In the genomic region with DNA sequence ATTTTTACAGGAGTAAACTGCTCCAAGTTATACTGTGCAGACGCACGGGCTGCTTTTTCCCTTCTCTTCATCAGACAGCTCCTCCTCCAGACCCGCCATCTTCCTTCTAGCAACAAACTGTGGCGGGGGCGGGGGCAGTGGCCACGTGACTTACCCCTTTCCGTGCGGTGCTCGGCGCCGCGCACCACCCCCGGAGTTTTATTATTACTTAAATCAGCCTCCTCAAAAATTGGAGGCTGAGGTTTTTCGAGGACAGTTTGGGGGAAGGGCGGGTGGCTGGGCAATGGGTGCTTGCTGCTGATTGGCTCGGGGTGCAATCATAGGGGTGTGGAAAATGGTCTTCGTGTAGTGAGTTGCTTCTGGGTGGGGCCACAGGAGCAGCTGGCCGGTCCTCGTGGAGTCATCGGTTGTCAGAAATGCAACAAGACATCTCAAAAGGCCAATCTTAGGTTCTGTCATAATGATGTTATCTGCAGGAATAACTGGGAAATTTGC, we compare ENCODE assay signal across 1 cellular context.
TF ChIP-seq lines count a peak whose summit lies in the region.

No MANE protein-coding gene starts in this region.

TF ChIP-seq in K562, 482 proteins besides CTCF, POLR2A, EP300 and RAD21 (continued from another document):
- TF ChIP-seq, protein P1, sequence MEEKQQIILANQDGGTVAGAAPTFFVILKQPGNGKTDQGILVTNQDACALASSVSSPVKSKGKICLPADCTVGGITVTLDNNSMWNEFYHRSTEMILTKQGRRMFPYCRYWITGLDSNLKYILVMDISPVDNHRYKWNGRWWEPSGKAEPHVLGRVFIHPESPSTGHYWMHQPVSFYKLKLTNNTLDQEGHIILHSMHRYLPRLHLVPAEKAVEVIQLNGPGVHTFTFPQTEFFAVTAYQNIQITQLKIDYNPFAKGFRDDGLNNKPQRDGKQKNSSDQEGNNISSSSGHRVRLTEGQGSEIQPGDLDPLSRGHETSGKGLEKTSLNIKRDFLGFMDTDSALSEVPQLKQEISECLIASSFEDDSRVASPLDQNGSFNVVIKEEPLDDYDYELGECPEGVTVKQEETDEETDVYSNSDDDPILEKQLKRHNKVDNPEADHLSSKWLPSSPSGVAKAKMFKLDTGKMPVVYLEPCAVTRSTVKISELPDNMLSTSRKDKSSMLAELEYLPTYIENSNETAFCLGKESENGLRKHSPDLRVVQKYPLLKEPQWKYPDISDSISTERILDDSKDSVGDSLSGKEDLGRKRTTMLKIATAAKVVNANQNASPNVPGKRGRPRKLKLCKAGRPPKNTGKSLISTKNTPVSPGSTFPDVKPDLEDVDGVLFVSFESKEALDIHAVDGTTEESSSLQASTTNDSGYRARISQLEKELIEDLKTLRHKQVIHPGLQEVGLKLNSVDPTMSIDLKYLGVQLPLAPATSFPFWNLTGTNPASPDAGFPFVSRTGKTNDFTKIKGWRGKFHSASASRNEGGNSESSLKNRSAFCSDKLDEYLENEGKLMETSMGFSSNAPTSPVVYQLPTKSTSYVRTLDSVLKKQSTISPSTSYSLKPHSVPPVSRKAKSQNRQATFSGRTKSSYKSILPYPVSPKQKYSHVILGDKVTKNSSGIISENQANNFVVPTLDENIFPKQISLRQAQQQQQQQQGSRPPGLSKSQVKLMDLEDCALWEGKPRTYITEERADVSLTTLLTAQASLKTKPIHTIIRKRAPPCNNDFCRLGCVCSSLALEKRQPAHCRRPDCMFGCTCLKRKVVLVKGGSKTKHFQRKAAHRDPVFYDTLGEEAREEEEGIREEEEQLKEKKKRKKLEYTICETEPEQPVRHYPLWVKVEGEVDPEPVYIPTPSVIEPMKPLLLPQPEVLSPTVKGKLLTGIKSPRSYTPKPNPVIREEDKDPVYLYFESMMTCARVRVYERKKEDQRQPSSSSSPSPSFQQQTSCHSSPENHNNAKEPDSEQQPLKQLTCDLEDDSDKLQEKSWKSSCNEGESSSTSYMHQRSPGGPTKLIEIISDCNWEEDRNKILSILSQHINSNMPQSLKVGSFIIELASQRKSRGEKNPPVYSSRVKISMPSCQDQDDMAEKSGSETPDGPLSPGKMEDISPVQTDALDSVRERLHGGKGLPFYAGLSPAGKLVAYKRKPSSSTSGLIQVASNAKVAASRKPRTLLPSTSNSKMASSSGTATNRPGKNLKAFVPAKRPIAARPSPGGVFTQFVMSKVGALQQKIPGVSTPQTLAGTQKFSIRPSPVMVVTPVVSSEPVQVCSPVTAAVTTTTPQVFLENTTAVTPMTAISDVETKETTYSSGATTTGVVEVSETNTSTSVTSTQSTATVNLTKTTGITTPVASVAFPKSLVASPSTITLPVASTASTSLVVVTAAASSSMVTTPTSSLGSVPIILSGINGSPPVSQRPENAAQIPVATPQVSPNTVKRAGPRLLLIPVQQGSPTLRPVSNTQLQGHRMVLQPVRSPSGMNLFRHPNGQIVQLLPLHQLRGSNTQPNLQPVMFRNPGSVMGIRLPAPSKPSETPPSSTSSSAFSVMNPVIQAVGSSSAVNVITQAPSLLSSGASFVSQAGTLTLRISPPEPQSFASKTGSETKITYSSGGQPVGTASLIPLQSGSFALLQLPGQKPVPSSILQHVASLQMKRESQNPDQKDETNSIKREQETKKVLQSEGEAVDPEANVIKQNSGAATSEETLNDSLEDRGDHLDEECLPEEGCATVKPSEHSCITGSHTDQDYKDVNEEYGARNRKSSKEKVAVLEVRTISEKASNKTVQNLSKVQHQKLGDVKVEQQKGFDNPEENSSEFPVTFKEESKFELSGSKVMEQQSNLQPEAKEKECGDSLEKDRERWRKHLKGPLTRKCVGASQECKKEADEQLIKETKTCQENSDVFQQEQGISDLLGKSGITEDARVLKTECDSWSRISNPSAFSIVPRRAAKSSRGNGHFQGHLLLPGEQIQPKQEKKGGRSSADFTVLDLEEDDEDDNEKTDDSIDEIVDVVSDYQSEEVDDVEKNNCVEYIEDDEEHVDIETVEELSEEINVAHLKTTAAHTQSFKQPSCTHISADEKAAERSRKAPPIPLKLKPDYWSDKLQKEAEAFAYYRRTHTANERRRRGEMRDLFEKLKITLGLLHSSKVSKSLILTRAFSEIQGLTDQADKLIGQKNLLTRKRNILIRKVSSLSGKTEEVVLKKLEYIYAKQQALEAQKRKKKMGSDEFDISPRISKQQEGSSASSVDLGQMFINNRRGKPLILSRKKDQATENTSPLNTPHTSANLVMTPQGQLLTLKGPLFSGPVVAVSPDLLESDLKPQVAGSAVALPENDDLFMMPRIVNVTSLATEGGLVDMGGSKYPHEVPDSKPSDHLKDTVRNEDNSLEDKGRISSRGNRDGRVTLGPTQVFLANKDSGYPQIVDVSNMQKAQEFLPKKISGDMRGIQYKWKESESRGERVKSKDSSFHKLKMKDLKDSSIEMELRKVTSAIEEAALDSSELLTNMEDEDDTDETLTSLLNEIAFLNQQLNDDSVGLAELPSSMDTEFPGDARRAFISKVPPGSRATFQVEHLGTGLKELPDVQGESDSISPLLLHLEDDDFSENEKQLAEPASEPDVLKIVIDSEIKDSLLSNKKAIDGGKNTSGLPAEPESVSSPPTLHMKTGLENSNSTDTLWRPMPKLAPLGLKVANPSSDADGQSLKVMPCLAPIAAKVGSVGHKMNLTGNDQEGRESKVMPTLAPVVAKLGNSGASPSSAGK (IDR thresholded peaks at IDR 0.05), result peak; percentile 81
- peak; percentile 41; the same call in 1 of the 2 replicates for TF ChIP-seq TAF7 (tag; IDR thresholded peaks at IDR 0.05)
- TF ChIP-seq TGIF2 (CRISPR knock-in tag; IDR thresholded peaks at IDR 0.05), result no peak
- no peak for TF ChIP-seq BDP1 (IDR thresholded peaks at IDR 0.05; ENCODE audit: insufficient read depth, insufficient read length)
